In genomic region chr10:11164806-11165590, GRCh38 we compare ENCODE assay signal across 9 cellular contexts.
DNase-seq lines count a peak whose midpoint lies in the region; TF ChIP-seq lines count a peak whose summit lies in the region.
"Had no signal": no experiment of that assay in that cellular context is flagged by ENCODE, and none has a peak within 500 bp of the region (broad histone marks: within the 10 kb centered on the region; RNA-seq: fewer than 3 reads in every experiment).

No MANE protein-coding gene starts in this region.

- H3K4me1 Mint-ChIP-seq in activated T-helper 2 cell treated with anti-CD3 and anti-CD28 coated beads, Interferon-gamma antibody, Interleukin-2, Interleukin-4, amounts not matched to agents 10 μg/mL and 5 μg/mL and 100 μg/mL, durations not matched to agents 14 hours and 24 hours and 36 hours (ENCODE audit: low read depth): peaks cover 37% of the 10 kb centered on the region
- H3K4me1 Mint-ChIP-seq in neural progenitor cell: peaks cover 29% of the 10 kb centered on the region

- H3K27me3 ChIP-seq in NT2/D1 (ENCODE audit: insufficient read depth, insufficient read length) (no peaks in the 10 kb centered on the region), neural progenitor cell (no peaks in the 10 kb centered on the region), thyroid gland (no peaks in the 10 kb centered on the region)

- H4K20me1 ChIP-seq in neural progenitor cell (ENCODE audit: low read depth): peaks cover 4% of the 10 kb centered on the region

- TF ChIP-seq CTCF in HEK293 (tag by site-specific recombination; IDR thresholded peaks at IDR 0.05): no peak
- TF ChIP-seq CTCF in fibroblast of the aortic adventitia (IDR thresholded peaks at IDR 0.05; ENCODE audit: insufficient read depth, low read length): no peak
- no peak for TF ChIP-seq CTCF in neural progenitor cell (IDR thresholded peaks at IDR 0.05)
- no peak for TF ChIP-seq CTCF in thyroid gland (IDR thresholded peaks at IDR 0.05)

- H3F3A ChIP-seq in neural progenitor cell (ENCODE audit: low read depth): peaks cover 38% of the 10 kb centered on the region

- CTCF ChIA-PET in HEK293 (lab: Yijun Ruan, JAX): interaction anchor here (0.7 to 1.5 kb wide), 6 partner anchors 9 to 373 kb away, joined by 3 to 5 read pairs (median 3); no protein-coding TSS in a partner anchor

- WGBS in thyroid gland, 2 donors: 0 to 1% methylated on average over 34 to 38 of the region's 38 CpGs

- peak overlapping the region; percentile 98 for H3K4me3 Mint-ChIP-seq in activated T-helper 2 cell treated with anti-CD3 and anti-CD28 coated beads, Interferon-gamma antibody, Interleukin-2, Interleukin-4, amounts not matched to agents 10 μg/mL and 5 μg/mL and 100 μg/mL, durations not matched to agents 14 hours and 24 hours and 36 hours (ENCODE audit: low read depth)
- H3K4me3 Mint-ChIP-seq in neural progenitor cell: peak overlapping the region; percentile 95

- POLR2A ChIA-PET in HEK293 (lab: Yijun Ruan, JAX): interaction anchor here (0.7 to 2.2 kb wide), 5 partner anchors 10 to 1939 kb away, joined by 3 to 10 read pairs (median 4); no protein-coding TSS in a partner anchor

- DNase-seq in DMS 273 treated with DMSO at 0.1 percent for 48 hours (lab: John Stamatoyannopoulos, UW) (peak; percentile 50), NT2/D1 (ENCODE audit: low read depth, low spot score) (no peak), fibroblast of the aortic adventitia (ENCODE audit: low read depth) (peak; percentile 97), neural progenitor cell (ENCODE audit: low spot score) (peak; percentile 74), thyroid gland (peak; percentile 54 to 57), 8988T (no peak)
- peak; percentile 62 for DNase-seq in activated T-helper 2 cell treated with anti-CD3 and anti-CD28 coated beads, Interferon-gamma antibody, Interleukin-2, Interleukin-4, amounts not matched to agents 10 μg/mL and 5 μg/mL and 100 μg/mL, durations not matched to agents 14 hours and 24 hours and 36 hours (ENCODE audit: low spot score)

- peak overlapping the region; percentile 17 for H2AFZ ChIP-seq in neural progenitor cell (replicated peaks)

- peak overlapping the region; percentile 46 for H3K4me3 ChIP-seq in HEK293 (ENCODE audit: low read depth, low read length)
- peak overlapping the region; percentile 47 for H3K4me3 ChIP-seq in NT2/D1 (ENCODE audit: insufficient read length, low read depth)
- H3K4me3 ChIP-seq in fibroblast of the aortic adventitia (ENCODE audit: low read depth, low read length): peak overlapping the region; percentile 70
- peak overlapping the region; percentile 74 for H3K4me3 ChIP-seq in neural progenitor cell
- peak overlapping the region; percentile 0 to 41 (median 28) for H3K4me3 ChIP-seq in thyroid gland (replicated peaks in 1 of 3)
- H3K4me3 ChIP-seq: SK-N-MC had no signal

- no peaks in the 10 kb centered on the region for H3K9me3 ChIP-seq in HEK293 (ENCODE audit: control insufficient read depth, insufficient read depth, low read depth, low read length)
- H3K9me3 ChIP-seq in NT2/D1 (ENCODE audit: insufficient read depth, low read length): no peaks in the 10 kb centered on the region
- no peaks in the 10 kb centered on the region for H3K9me3 ChIP-seq in neural progenitor cell (ENCODE audit: low read depth)
- H3K9me3 ChIP-seq in thyroid gland: no peaks in the 10 kb centered on the region

- intact Hi-C loops in activated T-helper 2 cell treated with anti-CD3 and anti-CD28 coated beads, Interferon-gamma antibody, Interleukin-2, Interleukin-4, amounts not matched to agents 10 μg/mL and 5 μg/mL and 100 μg/mL, durations not matched to agents 14 hours and 24 hours and 36 hours (cut with micrococcal nuclease): loop anchor here (1.0 to 5.0 kb wide), 4 partner anchors 13 to 148 kb away; partner anchors contain the start of gene CELF2
- intact Hi-C loops in thyroid gland (cut with DNase I): no loop called here

- peak overlapping the region; percentile 92 for H3K4me2 ChIP-seq in neural progenitor cell

- no peaks in the 10 kb centered on the region for H3K27me3 Mint-ChIP-seq in activated T-helper 2 cell treated with anti-CD3 and anti-CD28 coated beads, Interferon-gamma antibody, Interleukin-2, Interleukin-4, amounts not matched to agents 10 μg/mL and 5 μg/mL and 100 μg/mL, durations not matched to agents 14 hours and 24 hours and 36 hours (ENCODE audit: low read depth)
- H3K27me3 Mint-ChIP-seq in neural progenitor cell (ENCODE audit: insufficient read depth, low read depth): peaks cover 9% of the 10 kb centered on the region

- peak overlapping the region; percentile 98 for H3K27ac Mint-ChIP-seq in activated T-helper 2 cell treated with anti-CD3 and anti-CD28 coated beads, Interferon-gamma antibody, Interleukin-2, Interleukin-4, amounts not matched to agents 10 μg/mL and 5 μg/mL and 100 μg/mL, durations not matched to agents 14 hours and 24 hours and 36 hours
- H3K27ac Mint-ChIP-seq in neural progenitor cell: no peak overlapping the region

- no peak for TF ChIP-seq POLR2A in thyroid gland (IDR thresholded peaks at IDR 0.05)

- H3K9me3 Mint-ChIP-seq in activated T-helper 2 cell treated with anti-CD3 and anti-CD28 coated beads, Interferon-gamma antibody, Interleukin-2, Interleukin-4, amounts not matched to agents 10 μg/mL and 5 μg/mL and 100 μg/mL, durations not matched to agents 14 hours and 24 hours and 36 hours: no peaks in the 10 kb centered on the region
- H3K9me3 Mint-ChIP-seq in neural progenitor cell: no peaks in the 10 kb centered on the region

- H3K9ac ChIP-seq in NT2/D1 (ENCODE audit: insufficient read length, low read depth) (peak overlapping the region; percentile 54), neural progenitor cell (no peak overlapping the region)

- H3K36me3 ChIP-seq in HEK293 (ENCODE audit: control insufficient read depth in 2 of 2, insufficient read depth in 1 of 2, low read length in 2 of 2): peaks cover 0 to 7% of the 10 kb centered on the region in 2 experiments; a peak in 1 of 3 replicates
- H3K36me3 ChIP-seq in NT2/D1 (ENCODE audit: insufficient read depth, insufficient read length, low read length): no peaks in the 10 kb centered on the region
- no peaks in the 10 kb centered on the region for H3K36me3 ChIP-seq in neural progenitor cell
- no peaks in the 10 kb centered on the region for H3K36me3 ChIP-seq in thyroid gland

- H3K36me3 Mint-ChIP-seq in activated T-helper 2 cell treated with anti-CD3 and anti-CD28 coated beads, Interferon-gamma antibody, Interleukin-2, Interleukin-4, amounts not matched to agents 10 μg/mL and 5 μg/mL and 100 μg/mL, durations not matched to agents 14 hours and 24 hours and 36 hours (ENCODE audit: low read depth): peaks cover 16% of the 10 kb centered on the region
- H3K36me3 Mint-ChIP-seq in neural progenitor cell: no peaks in the 10 kb centered on the region

- H3K79me2 ChIP-seq in neural progenitor cell (ENCODE audit: low read depth): peaks cover 41% of the 10 kb centered on the region

- H3K4me1 ChIP-seq in HEK293 (ENCODE audit: control insufficient read depth, insufficient read depth, low read length) (peaks cover 12% of the 10 kb centered on the region), NT2/D1 (ENCODE audit: insufficient read depth, insufficient read length) (no peaks in the 10 kb centered on the region), neural progenitor cell (peaks cover 39% of the 10 kb centered on the region), thyroid gland (peaks cover 8 to 11% of the 10 kb centered on the region in 2 donors)

- H3K27ac ChIP-seq in HEK293 (ENCODE audit: extremely low read depth, low read depth, low read length) (peak overlapping the region; percentile 74), neural progenitor cell (peak overlapping the region; percentile 90), thyroid gland (peak overlapping the region in 2 of 3 donors; percentile 33 to 47)
- H3K27ac ChIP-seq: SK-N-MC had no signal

TF ChIP-seq in HEK293, 187 proteins besides CTCF, POLR2A, EP300 and RAD21 (continues in another document):
- no peak for TF ChIP-seq ZNF404 (tag by site-specific recombination; IDR thresholded peaks at IDR 0.05)
- TF ChIP-seq ZNF776 (tag by site-specific recombination; IDR thresholded peaks at IDR 0.05; ENCODE audit: borderline replicate concordance): no peak
- TF ChIP-seq REST (tag by site-specific recombination; IDR thresholded peaks at IDR 0.05): peak; percentile 69
- no peak for TF ChIP-seq GFI1B (tag by site-specific recombination; IDR thresholded peaks at IDR 0.05)
- TF ChIP-seq ZNF596 (tag by site-specific recombination; IDR thresholded peaks at IDR 0.05): no peak
- peak; percentile 57; the same call in 1 of the 2 replicates for TF ChIP-seq YY1 (tag by site-specific recombination; IDR thresholded peaks at IDR 0.05)
- peak; percentile 75 for TF ChIP-seq ZBTB17 (tag by site-specific recombination; IDR thresholded peaks at IDR 0.05)
- no peak for TF ChIP-seq ZBTB21 (tag by site-specific recombination; IDR thresholded peaks at IDR 0.05)
- no peak for TF ChIP-seq OVOL3 (tag by site-specific recombination; IDR thresholded peaks at IDR 0.05)
- no peak for TF ChIP-seq ZNF621 (tag by site-specific recombination; IDR thresholded peaks at IDR 0.05)
- TF ChIP-seq ZNF366 (tag by site-specific recombination; conservative IDR thresholded peaks at IDR 0.05): no peak
- no peak for TF ChIP-seq ZNF626 (tag by site-specific recombination; IDR thresholded peaks at IDR 0.05)
- TF ChIP-seq ZNF843 (tag by site-specific recombination; IDR thresholded peaks at IDR 0.05): no peak

Comparison
In these comparisons a context has a peak if more than half of its experiments do, and no peak if none do; other contexts are left out.
1. DNase-seq: peak in DMS 273 treated with DMSO at 0.1 percent for 48 hours (single experiment), activated T-helper 2 cell treated with anti-CD3 and anti-CD28 coated beads, Interferon-gamma antibody, Interleukin-2, Interleukin-4, amounts not matched to agents 10 μg/mL and 5 μg/mL and 100 μg/mL, durations not matched to agents 14 hours and 24 hours and 36 hours (single experiment), fibroblast of the aortic adventitia (single experiment), neural progenitor cell (single experiment) and thyroid gland (2 of 2); none in NT2/D1 (single experiment) and 8988T (single experiment).
2. H3K27ac ChIP-seq: peak in every context shown above with its lines; median percentile 90 in neural progenitor cell; 74 in HEK293; 40 in thyroid gland.
3. Peak in every context shown above with its lines, with median percentiles within 50 percentile points of each other: H3K4me3 ChIP-seq.